In genomic region chr3:110925804-110926203, GRCh38 we compare ENCODE assay signal across 20 cellular contexts.
"Had no signal": no experiment of that assay in that cellular context is flagged by ENCODE, and none has a peak within 500 bp of the region (broad histone marks: within the 10 kb centered on the region; RNA-seq: fewer than 3 reads in every experiment).

No MANE protein-coding gene starts in this region.

- H3K4me3 ChIP-seq: cardiac muscle cell, lower lobe of right lung, mucosa of descending colon, prostate gland, stomach, vagina had no signal

- H3K9me3 Mint-ChIP-seq: activated CD4-positive, alpha-beta memory T cell treated with anti-CD3 and anti-CD28 coated beads, Interleukin-2, amount 10 ng/mL, durations not matched to agents 7 days and 5 days; activated CD4-positive, alpha-beta T cell treated with anti-CD3 and anti-CD28 coated beads, Interleukin-2, amount 10 ng/mL, durations not matched to agents 24 days and 14 days; activated naive CD8-positive, alpha-beta T cell treated with anti-CD3 and anti-CD28 coated beads, Interleukin-2, amount 50 U/mL, for 24 hours; naive B cell; type B pancreatic cell had no signal

- H3K27me3 ChIP-seq: cardiac muscle cell, foreskin keratinocyte, stomach, vagina had no signal

- H3K9me3 ChIP-seq: lower lobe of right lung, mucosa of descending colon, prostate gland, stomach, vagina had no signal

- H3K27ac Mint-ChIP-seq: activated CD4-positive, alpha-beta memory T cell treated with anti-CD3 and anti-CD28 coated beads, Interleukin-2, amount 10 ng/mL, durations not matched to agents 7 days and 5 days; activated CD4-positive, alpha-beta T cell treated with anti-CD3 and anti-CD28 coated beads, Interleukin-2, amount 10 ng/mL, durations not matched to agents 24 days and 14 days; activated naive CD8-positive, alpha-beta T cell treated with anti-CD3 and anti-CD28 coated beads, Interleukin-2, amount 50 U/mL, for 24 hours; naive B cell; stimulated activated memory B cell treated with anti-CD40 and anti-IgM and Interleukin-4, amounts not matched to agents 10 μg/mL and 1 μg/mL and 100 μg/mL, for 72 hours; type B pancreatic cell had no signal

- ATAC-seq: activated CD4-positive, CD25-positive, alpha-beta regulatory T cell treated with anti-CD3 and anti-CD28 coated beads, Interleukin-2, amount 50 U/mL, for 24 hours; activated naive CD8-positive, alpha-beta T cell treated with anti-CD3 and anti-CD28 coated beads, Interleukin-2, amount 50 U/mL, for 24 hours; foreskin keratinocyte; left lobe of liver; lower lobe of right lung; mucosa of descending colon; stimulated activated memory B cell treated with anti-CD40 and anti-IgM and Interleukin-4, amounts not matched to agents 10 μg/mL and 1 μg/mL and 100 μg/mL, for 72 hours had no signal

- H3K36me3 ChIP-seq: cardiac muscle cell, lower lobe of right lung, prostate gland, stomach, vagina had no signal

- H3K27ac ChIP-seq: cardiac muscle cell, foreskin keratinocyte, lower lobe of right lung, prostate gland, stomach, vagina, VCaP had no signal

- H3K4me1 ChIP-seq: foreskin keratinocyte, lower lobe of right lung, prostate gland, stomach, vagina had no signal

- H3K4me3 Mint-ChIP-seq: activated CD4-positive, alpha-beta memory T cell treated with anti-CD3 and anti-CD28 coated beads, Interleukin-2, amount 10 ng/mL, durations not matched to agents 7 days and 5 days; activated CD4-positive, alpha-beta T cell treated with anti-CD3 and anti-CD28 coated beads, Interleukin-2, amount 10 ng/mL, durations not matched to agents 24 days and 14 days; activated naive CD8-positive, alpha-beta T cell treated with anti-CD3 and anti-CD28 coated beads, Interleukin-2, amount 50 U/mL, for 24 hours; naive B cell; stimulated activated memory B cell treated with anti-CD40 and anti-IgM and Interleukin-4, amounts not matched to agents 10 μg/mL and 1 μg/mL and 100 μg/mL, for 72 hours; type B pancreatic cell had no signal

- DNase-seq: activated CD4-positive, alpha-beta memory T cell treated with anti-CD3 and anti-CD28 coated beads, Interleukin-2, amount 10 ng/mL, durations not matched to agents 7 days and 5 days; activated CD4-positive, alpha-beta T cell treated with anti-CD3 and anti-CD28 coated beads, Interleukin-2, amount 10 ng/mL, durations not matched to agents 24 days and 14 days; activated gamma-delta T cell; activated naive CD4-positive, alpha-beta T cell treated with anti-CD3 and anti-CD28 coated beads, Interleukin-2, amount 50 U/mL, for 16 hours; activated naive CD8-positive, alpha-beta T cell treated with anti-CD3 and anti-CD28 coated beads, Interleukin-2, amount 50 U/mL, for 24 hours; foreskin keratinocyte; lower lobe of right lung; mesendoderm; mucosa of descending colon; naive B cell; stimulated activated CD4-positive, alpha-beta T cell treated with anti-CD3 and anti-CD28 coated beads, Interleukin-2, amount 100 ng/mL, for 24 hours; stomach had no signal

- H3K4me1 Mint-ChIP-seq: activated CD4-positive, alpha-beta memory T cell treated with anti-CD3 and anti-CD28 coated beads, Interleukin-2, amount 10 ng/mL, durations not matched to agents 7 days and 5 days; activated CD4-positive, alpha-beta T cell treated with anti-CD3 and anti-CD28 coated beads, Interleukin-2, amount 10 ng/mL, durations not matched to agents 24 days and 14 days; activated naive CD8-positive, alpha-beta T cell treated with anti-CD3 and anti-CD28 coated beads, Interleukin-2, amount 50 U/mL, for 24 hours; naive B cell; stimulated activated memory B cell treated with anti-CD40 and anti-IgM and Interleukin-4, amounts not matched to agents 10 μg/mL and 1 μg/mL and 100 μg/mL, for 72 hours had no signal

- H3K36me3 Mint-ChIP-seq: naive B cell; stimulated activated memory B cell treated with anti-CD40 and anti-IgM and Interleukin-4, amounts not matched to agents 10 μg/mL and 1 μg/mL and 100 μg/mL, for 72 hours; type B pancreatic cell had no signal

- H3K27me3 Mint-ChIP-seq: stimulated activated memory B cell treated with anti-CD40 and anti-IgM and Interleukin-4, amounts not matched to agents 10 μg/mL and 1 μg/mL and 100 μg/mL, for 72 hours; type B pancreatic cell had no signal
